Comparison of ENCODE assay signal across 10 cellular contexts in the genomic region with DNA sequence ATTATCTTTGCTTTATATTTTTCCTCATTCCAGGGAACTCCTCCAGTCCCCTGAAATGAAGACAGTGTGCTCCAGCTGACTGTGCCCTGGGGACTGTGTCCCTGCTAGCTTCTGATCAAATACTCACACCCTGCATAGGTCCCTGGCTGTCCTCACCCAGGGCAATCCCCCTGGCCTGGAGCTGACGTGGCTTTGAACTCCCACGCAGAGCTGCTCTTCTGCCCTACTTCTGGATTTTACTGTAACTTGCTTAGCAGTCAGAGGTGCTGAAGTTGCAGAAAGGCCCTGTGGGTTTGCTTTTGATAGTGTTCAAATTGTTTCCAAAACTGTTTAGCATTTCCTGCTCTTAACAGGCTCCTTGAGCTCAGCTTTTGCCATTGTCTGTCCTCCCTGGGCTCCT.
DNase-seq lines count a peak whose midpoint lies in the region; ATAC-seq, FAIRE-seq and TF ChIP-seq lines count a peak whose summit lies in the region.
"Had no signal": no experiment of that assay in that cellular context is flagged by ENCODE, and none has a peak within 500 bp of the region (broad histone marks: within the 10 kb centered on the region; RNA-seq: fewer than 3 reads in every experiment).

No MANE protein-coding gene starts in this region.

- peaks cover 5% of the 10 kb centered on the region for H3K4me1 ChIP-seq in adipocyte (ENCODE audit: control insufficient read depth, insufficient read depth, low read length)
- peaks cover 0 to 3% (median 0%) of the 10 kb centered on the region in 4 donors for H3K4me1 ChIP-seq in sigmoid colon

- no peak overlapping the region for H3K27ac Mint-ChIP-seq in T-helper 2 cell treated with Interferon-gamma antibody and Interleukin-4, amounts not matched to agents 5 μg/mL and 100 μg/mL, for 36 hours

- no peak for TF ChIP-seq EP300 in sigmoid colon (IDR thresholded peaks at IDR 0.05)

- H3K4me3 ChIP-seq in adipocyte (ENCODE audit: low read length) (no peak overlapping the region), sigmoid colon (no peak overlapping the region)

- H3K27ac ChIP-seq in sigmoid colon, result no peak overlapping the region
- H3K27ac ChIP-seq: HL-60 had no signal

- FAIRE-seq in GM18507 (lab: Jason Lieb, UNC), result peak; percentile 60

- H3K4me1 Mint-ChIP-seq in T-helper 2 cell treated with Interferon-gamma antibody and Interleukin-4, amounts not matched to agents 5 μg/mL and 100 μg/mL, for 36 hours (ENCODE audit: low read depth), result peaks cover 8% of the 10 kb centered on the region

- intact Hi-C loops in sigmoid colon (cut with DNase I), result no loop called here

- H3K9ac ChIP-seq in adipocyte (ENCODE audit: low read length), result no peak overlapping the region

- H3K36me3 Mint-ChIP-seq in T-helper 2 cell treated with Interferon-gamma antibody and Interleukin-4, amounts not matched to agents 5 μg/mL and 100 μg/mL, for 36 hours (ENCODE audit: low read depth), result no peaks in the 10 kb centered on the region

- H3K36me3 ChIP-seq in adipocyte (ENCODE audit: control insufficient read depth, insufficient read depth, low read length, severe bottlenecking) (no peaks in the 10 kb centered on the region), sigmoid colon (no peaks in the 10 kb centered on the region)

- H3K9me3 ChIP-seq in adipocyte (ENCODE audit: control insufficient read depth, low read length) (no peaks in the 10 kb centered on the region), sigmoid colon (no peaks in the 10 kb centered on the region)

- H3K27me3 ChIP-seq in adipocyte (replicated peaks; ENCODE audit: control insufficient read depth, insufficient read depth, low read length) (no peaks in the 10 kb centered on the region), sigmoid colon (no peaks in the 10 kb centered on the region)

- H3K9me3 Mint-ChIP-seq in T-helper 2 cell treated with Interferon-gamma antibody and Interleukin-4, amounts not matched to agents 5 μg/mL and 100 μg/mL, for 36 hours, result no peaks in the 10 kb centered on the region

- H3K27me3 Mint-ChIP-seq in T-helper 2 cell treated with Interferon-gamma antibody and Interleukin-4, amounts not matched to agents 5 μg/mL and 100 μg/mL, for 36 hours (ENCODE audit: low read depth), result peaks cover 46% of the 10 kb centered on the region

- ATAC-seq in GM21447 (IDR thresholded peaks at IDR 0.05; ENCODE audit: unreplicated experiment) (no peak), HG02970 (IDR thresholded peaks at IDR 0.05; ENCODE audit: low FRiP score, unreplicated experiment) (no peak)

- 58 to 76% methylated on average over 2 of the region's 2 CpGs for WGBS in sigmoid colon, 2 donors

- no peak for TF ChIP-seq CTCF in sigmoid colon (IDR thresholded peaks at IDR 0.05)

- no peak for TF ChIP-seq POLR2A in sigmoid colon (IDR thresholded peaks at IDR 0.05)

- DNase-seq in GM18507 (ENCODE audit: extremely low spot score, insufficient read length, low read depth) (no peak), adipocyte (ENCODE audit: low read depth) (peak; percentile 15), sigmoid colon (no peak), kidney tubule cell (ENCODE audit: low spot score) (no peak)
- DNase-seq in T-helper 2 cell treated with Interferon-gamma antibody and Interleukin-4, amounts not matched to agents 5 μg/mL and 100 μg/mL, for 36 hours (ENCODE audit: low spot score), result peak; percentile 82
- DNase-seq in stimulated activated CD4-positive, alpha-beta T cell treated with anti-CD3 and anti-CD28 coated beads, Interleukin-2, amount 100 ng/mL, for 4 hours (ENCODE audit: low read depth), result peak; percentile 39
- DNase-seq: occipital lobe had no signal

- no peak overlapping the region for H3K4me3 Mint-ChIP-seq in T-helper 2 cell treated with Interferon-gamma antibody and Interleukin-4, amounts not matched to agents 5 μg/mL and 100 μg/mL, for 36 hours

Comparison
In these comparisons a context has a peak if more than half of its experiments do, and no peak if none do; other contexts are left out.
1. DNase-seq: peak in T-helper 2 cell treated with Interferon-gamma antibody and Interleukin-4, amounts not matched to agents 5 μg/mL and 100 μg/mL, for 36 hours (single experiment), adipocyte (single experiment) and stimulated activated CD4-positive, alpha-beta T cell treated with anti-CD3 and anti-CD28 coated beads, Interleukin-2, amount 100 ng/mL, for 4 hours (single experiment); none in GM18507 (single experiment), sigmoid colon (single experiment) and kidney tubule cell (single experiment).